In genomic region chr5:148805323-148806290, GRCh38 we compare ENCODE assay signal across 1 cellular context.
TF ChIP-seq lines count a peak whose summit lies in the region.

No MANE protein-coding gene starts in this region.

TF ChIP-seq in WTC11, 78 proteins besides CTCF, POLR2A, EP300 and RAD21 (continued from another document):
- TF ChIP-seq PRDM15 (CRISPR knock-in tag; IDR thresholded peaks at IDR 0.05) (no peak), CBFB (CRISPR knock-in tag; IDR thresholded peaks at IDR 0.05; ENCODE audit: low read depth) (no peak), STAT6 (CRISPR knock-in tag; conservative IDR thresholded peaks at IDR 0.05; ENCODE audit: low read depth) (no peak), ESRRA (CRISPR knock-in tag; IDR thresholded peaks at IDR 0.05; ENCODE audit: borderline replicate concordance) (no peak), FOXP1 (CRISPR knock-in tag; IDR thresholded peaks at IDR 0.05; ENCODE audit: borderline replicate concordance) (no peak), ZBTB21 (CRISPR knock-in tag; IDR thresholded peaks at IDR 0.05; ENCODE audit: borderline replicate concordance) (no peak), PREB (CRISPR knock-in tag; IDR thresholded peaks at IDR 0.05; ENCODE audit: borderline replicate concordance) (no peak), ZNF281 (CRISPR knock-in tag; IDR thresholded peaks at IDR 0.05) (no peak), ZNF138 (CRISPR knock-in tag; conservative IDR thresholded peaks at IDR 0.05) (no peak), ETV6 (CRISPR knock-in tag; IDR thresholded peaks at IDR 0.05) (no peak), GRHL2 (CRISPR knock-in tag; IDR thresholded peaks at IDR 0.05; ENCODE audit: insufficient replicate concordance, severe bottlenecking) (no peak)
- TF ChIP-seq, protein P1, sequence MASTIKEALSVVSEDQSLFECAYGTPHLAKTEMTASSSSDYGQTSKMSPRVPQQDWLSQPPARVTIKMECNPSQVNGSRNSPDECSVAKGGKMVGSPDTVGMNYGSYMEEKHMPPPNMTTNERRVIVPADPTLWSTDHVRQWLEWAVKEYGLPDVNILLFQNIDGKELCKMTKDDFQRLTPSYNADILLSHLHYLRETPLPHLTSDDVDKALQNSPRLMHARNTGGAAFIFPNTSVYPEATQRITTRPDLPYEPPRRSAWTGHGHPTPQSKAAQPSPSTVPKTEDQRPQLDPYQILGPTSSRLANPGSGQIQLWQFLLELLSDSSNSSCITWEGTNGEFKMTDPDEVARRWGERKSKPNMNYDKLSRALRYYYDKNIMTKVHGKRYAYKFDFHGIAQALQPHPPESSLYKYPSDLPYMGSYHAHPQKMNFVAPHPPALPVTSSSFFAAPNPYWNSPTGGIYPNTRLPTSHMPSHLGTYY (CRISPR knock-in tag; IDR thresholded peaks at IDR 0.05): no peak
- TF ChIP-seq, protein P2, sequence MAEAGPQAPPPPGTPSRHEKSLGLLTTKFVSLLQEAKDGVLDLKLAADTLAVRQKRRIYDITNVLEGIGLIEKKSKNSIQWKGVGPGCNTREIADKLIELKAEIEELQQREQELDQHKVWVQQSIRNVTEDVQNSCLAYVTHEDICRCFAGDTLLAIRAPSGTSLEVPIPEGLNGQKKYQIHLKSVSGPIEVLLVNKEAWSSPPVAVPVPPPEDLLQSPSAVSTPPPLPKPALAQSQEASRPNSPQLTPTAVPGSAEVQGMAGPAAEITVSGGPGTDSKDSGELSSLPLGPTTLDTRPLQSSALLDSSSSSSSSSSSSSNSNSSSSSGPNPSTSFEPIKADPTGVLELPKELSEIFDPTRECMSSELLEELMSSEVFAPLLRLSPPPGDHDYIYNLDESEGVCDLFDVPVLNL (CRISPR knock-in tag; IDR thresholded peaks at IDR 0.05; ENCODE audit: borderline replicate concordance, low read depth): no peak
- TF ChIP-seq, protein P3, sequence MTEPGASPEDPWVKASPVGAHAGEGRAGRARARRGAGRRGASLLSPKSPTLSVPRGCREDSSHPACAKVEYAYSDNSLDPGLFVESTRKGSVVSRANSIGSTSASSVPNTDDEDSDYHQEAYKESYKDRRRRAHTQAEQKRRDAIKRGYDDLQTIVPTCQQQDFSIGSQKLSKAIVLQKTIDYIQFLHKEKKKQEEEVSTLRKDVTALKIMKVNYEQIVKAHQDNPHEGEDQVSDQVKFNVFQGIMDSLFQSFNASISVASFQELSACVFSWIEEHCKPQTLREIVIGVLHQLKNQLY (CRISPR knock-in tag; IDR thresholded peaks at IDR 0.05): no peak
